In genomic region chr6:30513451-30513850, GRCh38 we compare ENCODE assay signal across 1 cellular context.
TF ChIP-seq lines count a peak whose summit lies in the region.

No MANE protein-coding gene starts in this region.

TF ChIP-seq in K562, 482 proteins besides CTCF, POLR2A, EP300 and RAD21:
- TF ChIP-seq ARID3B (CRISPR knock-in tag; IDR thresholded peaks at IDR 0.05; ENCODE audit: borderline replicate concordance) = no peak
- TF ChIP-seq KLF16 (IDR thresholded peaks at IDR 0.05) = no peak
- no peak for TF ChIP-seq ILK (tag; IDR thresholded peaks at IDR 0.05; ENCODE audit: borderline replicate concordance, low read depth)
- no peak for TF ChIP-seq ZFP1 (CRISPR knock-in tag; IDR thresholded peaks at IDR 0.05)
- TF ChIP-seq SOX6 (IDR thresholded peaks at IDR 0.05) = no peak
- no peak for TF ChIP-seq NR4A1 (CRISPR knock-in tag; IDR thresholded peaks at IDR 0.05)
- no peak for TF ChIP-seq NR4A1 (tag; IDR thresholded peaks at IDR 0.05)
- no peak for TF ChIP-seq ZNF707 (CRISPR knock-in tag; conservative IDR thresholded peaks at IDR 0.05)
- TF ChIP-seq CBX8 (IDR thresholded peaks at IDR 0.05; ENCODE audit: borderline replicate concordance, extremely low read depth, low read depth, low read length, poor library complexity, severe bottlenecking) = no peak
- TF ChIP-seq POLR2B (IDR thresholded peaks at IDR 0.05; ENCODE audit: low read depth, partially characterized antibody) = no peak
- TF ChIP-seq MYBL2 (IDR thresholded peaks at IDR 0.05; ENCODE audit: low read depth) = no peak
- no peak for TF ChIP-seq MYBL2 (CRISPR knock-in tag; IDR thresholded peaks at IDR 0.05; ENCODE audit: borderline replicate concordance)
- no peak for TF ChIP-seq DLX4 (CRISPR knock-in tag; IDR thresholded peaks at IDR 0.05)
- TF ChIP-seq GTF2B (IDR thresholded peaks at IDR 0.05; ENCODE audit: extremely low read depth, insufficient read length) = no peak
